ENCODE assay signal across 16 cellular contexts in the genomic region with DNA sequence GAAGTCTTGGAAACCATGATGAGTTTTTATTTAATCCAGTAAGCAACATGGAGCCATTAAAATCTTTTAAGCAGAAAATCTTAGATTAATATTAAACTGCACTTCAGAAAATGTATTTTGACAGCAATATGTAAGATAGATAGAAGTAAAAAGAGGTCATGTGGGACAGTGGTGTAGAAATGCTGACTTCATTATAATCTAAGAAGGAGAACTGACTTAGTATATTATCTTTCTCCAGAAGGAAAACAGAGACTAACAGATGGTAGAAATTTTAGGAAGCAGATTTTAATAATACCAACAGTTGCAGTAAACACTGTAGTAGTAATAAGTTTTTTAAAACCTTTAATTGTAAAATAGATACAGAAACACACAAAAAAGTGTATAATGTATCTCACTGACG.
DNase-seq lines count a peak whose midpoint lies in the region; TF ChIP-seq lines count a peak whose summit lies in the region.
"Had no signal": no experiment of that assay in that cellular context is flagged by ENCODE, and none has a peak within 500 bp of the region (broad histone marks: within the 10 kb centered on the region; RNA-seq: fewer than 3 reads in every experiment).

No MANE protein-coding gene starts in this region.

- H3F3A ChIP-seq in smooth muscle cell (ENCODE audit: low read depth), result no peaks in the 10 kb centered on the region

- no peaks in the 10 kb centered on the region for H3K4me1 ChIP-seq in breast epithelium
- H3K4me1 ChIP-seq in adipocyte (ENCODE audit: control insufficient read depth, insufficient read depth, low read length), result peaks cover 15% of the 10 kb centered on the region
- H3K4me1 ChIP-seq in smooth muscle cell (ENCODE audit: low read depth), result no peaks in the 10 kb centered on the region
- H3K4me1 ChIP-seq: HAP-1 had no signal

- H3K27ac ChIP-seq in breast epithelium, result peak overlapping the region; percentile 10 to 15
- peak overlapping the region; percentile 46 for H3K27ac ChIP-seq in smooth muscle cell (ENCODE audit: low read depth)
- H3K27ac ChIP-seq: 22Rv1 had no signal

- no peak overlapping the region for H3K27ac Mint-ChIP-seq in MCF 10A (ENCODE audit: low read depth, unreplicated experiment)

- peaks cover 6% of the 10 kb centered on the region for H3K4me1 Mint-ChIP-seq in MCF 10A (ENCODE audit: insufficient read depth, unreplicated experiment)

- CTCF ChIA-PET in MCF 10A (lab: Yijun Ruan, JAX), result no interaction called here

- H2AFZ ChIP-seq in smooth muscle cell (ENCODE audit: low read depth), result no peak overlapping the region

- H3K9me3 Mint-ChIP-seq in MCF 10A (ENCODE audit: unreplicated experiment), result no peaks in the 10 kb centered on the region

- no peaks in the 10 kb centered on the region for H4K20me1 ChIP-seq in smooth muscle cell (ENCODE audit: low read depth)
- H4K20me1 ChIP-seq: BLaER1 treated with 17β-estradiol and CSF1 and Interleukin-3, amounts not matched to agents 10 nM and 100 nM had no signal

- H3K4me3 ChIP-seq in breast epithelium (no peak overlapping the region), adipocyte (ENCODE audit: low read length) (peak overlapping the region; percentile 50), fibroblast of pulmonary artery (replicated peaks; ENCODE audit: low read depth, low read length) (peak overlapping the region; percentile 17), smooth muscle cell (no peak overlapping the region)
- H3K4me3 ChIP-seq: BLaER1 treated with 17β-estradiol and CSF1 and Interleukin-3, amounts not matched to agents 10 nM and 100 nM; HAP-1 had no signal

- no peaks in the 10 kb centered on the region for H3K79me2 ChIP-seq in smooth muscle cell (ENCODE audit: low read depth)

- DNase-seq in breast epithelium (ENCODE audit: low spot score in 2 of 2), result no peak
- DNase-seq in MCF 10A (ENCODE audit: unreplicated experiment), result no peak
- peak; percentile 16 for DNase-seq in adipocyte (ENCODE audit: low read depth)
- DNase-seq in fibroblast of pulmonary artery (ENCODE audit: low read depth), result no peak
- DNase-seq in smooth muscle cell (lab: John Stamatoyannopoulos, UW; ENCODE audit: unreplicated experiment), result no peak
- no peak for DNase-seq in hepatic stellate cell (ENCODE audit: low spot score)
- DNase-seq in cerebellum (ENCODE audit: low spot score), result no peak
- no peak for DNase-seq in CD1c-positive myeloid dendritic cell (ENCODE audit: extremely low spot score)
- DNase-seq: DMS153, NCI-H1417, NCI-H1930, NCI-H2171, NCI-H510A treated with DMSO at 0.1 percent for 48 hours had no signal

- peak overlapping the region; percentile 74 for H3K4me2 ChIP-seq in smooth muscle cell

- TF ChIP-seq CTCF in breast epithelium (IDR thresholded peaks at IDR 0.05) (no peak), MCF 10A (IDR thresholded peaks at IDR 0.05; ENCODE audit: unreplicated experiment) (no peak), fibroblast of pulmonary artery (IDR thresholded peaks at IDR 0.05; ENCODE audit: low read length, missing control alignments) (no peak), smooth muscle cell (IDR thresholded peaks at IDR 0.05; ENCODE audit: borderline replicate concordance, insufficient read depth, poor library complexity, severe bottlenecking) (no peak)

- H3K4me3 Mint-ChIP-seq in MCF 10A (ENCODE audit: unreplicated experiment), result no peak overlapping the region

- H3K36me3 Mint-ChIP-seq in MCF 10A (ENCODE audit: insufficient read depth, unreplicated experiment), result no peaks in the 10 kb centered on the region

- H3K27me3 ChIP-seq in breast epithelium, result no peaks in the 10 kb centered on the region
- no peaks in the 10 kb centered on the region for H3K27me3 ChIP-seq in adipocyte (replicated peaks; ENCODE audit: control insufficient read depth, insufficient read depth, low read length)
- H3K27me3 ChIP-seq in smooth muscle cell (ENCODE audit: low read depth), result no peaks in the 10 kb centered on the region
- H3K27me3 ChIP-seq: BLaER1 treated with 17β-estradiol and CSF1 and Interleukin-3, amounts not matched to agents 10 nM and 100 nM had no signal

- intact Hi-C loops in breast epithelium (cut with DNase I; ENCODE audit: low total_unique reads), result no loop called here
- intact Hi-C loops in MCF 10A (cut with micrococcal nuclease), result loop anchor here (2.0 kb wide), 1 partner anchor 185 kb away; no protein-coding TSS in a partner anchor

- POLR2A ChIA-PET in MCF 10A (lab: Yijun Ruan, JAX), result no interaction called here

- 29% methylated on average over 1 of the region's 1 CpG for WGBS in smooth muscle cell (ENCODE audit: low lambda C conversion rate)

- H3K9ac ChIP-seq in adipocyte (ENCODE audit: low read length) (no peak overlapping the region), smooth muscle cell (ENCODE audit: low read depth) (no peak overlapping the region)

- TF ChIP-seq POLR2A in breast epithelium (IDR thresholded peaks at IDR 0.05), result no peak

- no peaks in the 10 kb centered on the region for H3K36me3 ChIP-seq in breast epithelium
- no peaks in the 10 kb centered on the region for H3K36me3 ChIP-seq in adipocyte (ENCODE audit: control insufficient read depth, insufficient read depth, low read length, severe bottlenecking)
- peaks cover 10% of the 10 kb centered on the region for H3K36me3 ChIP-seq in smooth muscle cell (ENCODE audit: low read depth)
- H3K36me3 ChIP-seq: BLaER1 treated with 17β-estradiol and CSF1 and Interleukin-3, amounts not matched to agents 10 nM and 100 nM; HAP-1 had no signal

- no TSS peak for BruUV-seq in MCF 10A (replicated peaks; lab: Mats Ljungman, UMichigan)

- H3K9me3 ChIP-seq in breast epithelium (no peaks in the 10 kb centered on the region), adipocyte (ENCODE audit: control insufficient read depth, low read length) (no peaks in the 10 kb centered on the region), smooth muscle cell (replicated peaks; ENCODE audit: low read depth) (no peaks in the 10 kb centered on the region)
- H3K9me3 ChIP-seq: BLaER1 treated with 17β-estradiol and CSF1 and Interleukin-3, amounts not matched to agents 10 nM and 100 nM; HAP-1 had no signal

- no peaks in the 10 kb centered on the region for H3K27me3 Mint-ChIP-seq in MCF 10A (ENCODE audit: insufficient read depth, unreplicated experiment)

Comparison
In these comparisons a context has a peak if more than half of its experiments do, and no peak if none do; other contexts are left out.
1. H3K4me3 ChIP-seq: peak in adipocyte (single experiment) and fibroblast of pulmonary artery (single experiment); none in breast epithelium (0 of 3) and smooth muscle cell (single experiment).